14 cellular contexts compared by ENCODE assay signal in the genomic region with DNA sequence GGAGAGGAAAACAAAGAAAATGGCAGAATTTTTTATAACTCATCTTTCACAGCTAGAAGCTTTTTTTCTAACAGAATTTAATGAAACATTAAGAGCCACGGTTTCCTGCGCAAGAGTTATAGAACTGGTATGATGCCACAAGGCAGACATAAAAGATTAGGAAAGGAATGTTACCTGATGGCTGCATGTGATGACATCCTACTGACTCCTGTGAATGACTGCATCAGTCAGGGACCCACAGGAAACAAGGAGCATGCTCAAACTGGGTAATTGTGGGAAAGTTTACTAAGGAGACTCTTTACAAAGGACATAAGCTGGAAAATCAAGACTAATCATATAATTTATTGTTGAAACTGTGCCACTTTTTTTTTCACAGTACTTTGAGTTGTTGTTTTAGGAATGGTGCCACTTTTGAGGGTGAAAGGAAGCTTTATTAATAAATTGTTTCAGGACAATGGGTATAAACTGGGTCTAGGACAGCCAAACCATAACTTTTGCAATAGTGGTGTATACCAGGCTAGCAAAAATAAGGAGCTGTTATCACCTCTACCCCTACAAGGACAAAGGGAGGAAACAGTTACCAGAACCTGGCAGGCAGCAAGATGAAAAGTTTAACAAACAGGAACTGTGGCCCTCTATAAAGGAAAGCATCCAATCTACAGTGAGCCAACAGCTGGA. TPM values are rescaled to one million over a fixed set of nuclear protein-coding genes. Genes with fewer than 3 reads are reported as not detected.
DNase-seq lines count a peak whose midpoint lies in the region; ATAC-seq and TF ChIP-seq lines count a peak whose summit lies in the region.
"Had no signal": no experiment of that assay in that cellular context is flagged by ENCODE, and none has a peak within 500 bp of the region (broad histone marks: within the 10 kb centered on the region; RNA-seq: fewer than 3 reads in every experiment).

No MANE protein-coding gene starts in this region.

- H2BK15ac ChIP-seq in IMR-90 (ENCODE audit: low read depth, low read length), result no peak overlapping the region; the same call in 2 of the 3 replicates

- H3K14ac ChIP-seq in IMR-90 (replicated peaks; ENCODE audit: low read depth, low read length), result no peak overlapping the region

- H3K36me3 ChIP-seq in GM23338 (ENCODE audit: insufficient read depth) (no peaks in the 10 kb centered on the region), IMR-90 (ENCODE audit: control insufficient read depth, insufficient read depth, low read length) (no peaks in the 10 kb centered on the region), osteoblast (ENCODE audit: insufficient read depth, low read length) (no peaks in the 10 kb centered on the region)
- H3K36me3 ChIP-seq: SJCRH30 had no signal

- in situ Hi-C loops in IMR-90 (cut with MboI; ENCODE audit: low sequenced_read_pairs), result no loop called here

- H3K4me3 ChIP-seq in GM23338, result no peak overlapping the region
- H3K4me3 ChIP-seq in IMR-90 (ENCODE audit: insufficient read depth, low read depth, low read length), result no peak overlapping the region
- no peak overlapping the region for H3K4me3 ChIP-seq in osteoblast (ENCODE audit: insufficient read depth, low read length)
- H3K4me3 ChIP-seq: SJCRH30 had no signal

- H3K9me3 Mint-ChIP-seq in GM23338, result no peaks in the 10 kb centered on the region
- H3K9me3 Mint-ChIP-seq in endothelial cell (ENCODE audit: unreplicated experiment), result no peaks in the 10 kb centered on the region

- CTCF ChIA-PET in IMR-90 (lab: Yijun Ruan, JAX), result no interaction called here

- H3K4me3 Mint-ChIP-seq in GM23338 (no peak overlapping the region), endothelial cell (ENCODE audit: unreplicated experiment) (no peak overlapping the region)

- H3K36me3 Mint-ChIP-seq in GM23338 (ENCODE audit: low read depth), result no peaks in the 10 kb centered on the region
- H3K36me3 Mint-ChIP-seq in endothelial cell (ENCODE audit: low read depth, unreplicated experiment), result no peaks in the 10 kb centered on the region

- peak overlapping the region; percentile 56 for H3K4ac ChIP-seq in IMR-90 (ENCODE audit: low read depth, low read length)

- no peak overlapping the region for H3K9ac ChIP-seq in IMR-90 (ENCODE audit: low read depth, low read length)

- no peak overlapping the region for H4K91ac ChIP-seq in IMR-90 (ENCODE audit: insufficient read depth, low read depth, low read length)

- H2BK20ac ChIP-seq in IMR-90 (ENCODE audit: low read depth, low read length), result no peak overlapping the region

- H3K9me1 ChIP-seq in IMR-90 (ENCODE audit: insufficient read depth, low read length), result peaks cover 5% of the 10 kb centered on the region; the same call in 1 of the 2 replicates

- H3K79me1 ChIP-seq in IMR-90 (ENCODE audit: low read depth in 1 of 2, low read length in 2 of 2), result no peaks in the 10 kb centered on the region

- peaks cover 4% of the 10 kb centered on the region; the same call in 2 of the 3 replicates for H3K4me1 Mint-ChIP-seq in GM23338
- peaks cover 34% of the 10 kb centered on the region for H3K4me1 Mint-ChIP-seq in endothelial cell (ENCODE audit: unreplicated experiment)

- H3F3A ChIP-seq in GM23338 (replicated peaks; ENCODE audit: low read depth), result no peaks in the 10 kb centered on the region

- TF ChIP-seq CTCF in GM23338 (conservative IDR thresholded peaks at IDR 0.05; ENCODE audit: low read depth in 2 of 2) (no peak), IMR-90 (conservative IDR thresholded peaks at IDR 0.05; ENCODE audit: low read depth, low read length) (no peak), endothelial cell (IDR thresholded peaks at IDR 0.05; ENCODE audit: unreplicated experiment) (no peak), osteoblast (IDR thresholded peaks at IDR 0.05; ENCODE audit: extremely low read depth, low read depth, low read length) (no peak)

- H3K4me1 ChIP-seq in GM23338 (ENCODE audit: insufficient read depth), result peaks cover 10% of the 10 kb centered on the region; the same call in 1 of the 2 replicates
- H3K4me1 ChIP-seq in IMR-90 (ENCODE audit: control insufficient read depth, insufficient read depth, low read length), result peaks cover 7% of the 10 kb centered on the region
- peaks cover 5% of the 10 kb centered on the region for H3K4me1 ChIP-seq in osteoblast (ENCODE audit: insufficient read depth, low read length)
- H3K4me1 ChIP-seq: SJCRH30 had no signal

- POLR2A ChIA-PET in IMR-90 (lab: Charles Lee; ENCODE audit: unreplicated experiment), result interaction anchor here (0.5 to 0.7 kb wide), 2 partner anchors 149 to 254 kb away, joined by 6 read pairs; no protein-coding TSS in a partner anchor

- no peaks in the 10 kb centered on the region for H3K79me2 ChIP-seq in GM23338 (replicated peaks; ENCODE audit: insufficient read depth)
- no peaks in the 10 kb centered on the region for H3K79me2 ChIP-seq in osteoblast (ENCODE audit: insufficient read depth, low read length)

- 0 out of 4 replicates have a peak overlapping the region, but pooled peaks of 1 of the 2 experiments have one; percentile 16 for H4K8ac ChIP-seq in IMR-90 (ENCODE audit: low read depth in 2 of 2, low read length in 2 of 2)

- BruUV-seq in IMR-90 (replicated peaks; lab: Mats Ljungman, UMichigan), result no TSS peak

- H3K27ac Mint-ChIP-seq in GM23338 (no peak overlapping the region), endothelial cell (ENCODE audit: unreplicated experiment) (peak overlapping the region; percentile 86)

- TF ChIP-seq RAD21 in IMR-90 (IDR thresholded peaks at IDR 0.05; ENCODE audit: low read length), result no peak

- peaks cover 36% of the 10 kb centered on the region for H3K27me3 ChIP-seq in GM23338 (ENCODE audit: insufficient read depth)
- H3K27me3 ChIP-seq in IMR-90 (ENCODE audit: control insufficient read depth, insufficient read depth, low read length), result no peaks in the 10 kb centered on the region
- peaks cover 39% of the 10 kb centered on the region for H3K27me3 ChIP-seq in osteoblast (ENCODE audit: insufficient read depth, low read length)

- H2AK9ac ChIP-seq in IMR-90 (replicated peaks; ENCODE audit: low read depth, low read length, poor library complexity), result no peak overlapping the region

- no peak overlapping the region for H3K56ac ChIP-seq in IMR-90 (ENCODE audit: extremely low read depth, insufficient read depth, low read length)

- no peak overlapping the region for H3K23ac ChIP-seq in IMR-90 (ENCODE audit: low read depth, low read length)

- H2BK5ac ChIP-seq in IMR-90 (ENCODE audit: low read depth, low read length, poor library complexity, severe bottlenecking), result no peak overlapping the region

- H4K20me1 ChIP-seq in GM23338 (replicated peaks; ENCODE audit: insufficient read depth) (no peaks in the 10 kb centered on the region), IMR-90 (ENCODE audit: insufficient read depth, low read length) (no peaks in the 10 kb centered on the region), osteoblast (ENCODE audit: insufficient read depth, low read length) (no peaks in the 10 kb centered on the region)

- H3K4me2 ChIP-seq in GM23338 (no peak overlapping the region), IMR-90 (ENCODE audit: low read depth, low read length) (no peak overlapping the region), osteoblast (ENCODE audit: insufficient read depth, low read length) (no peak overlapping the region)

- no peaks in the 10 kb centered on the region for H3K9me2 ChIP-seq in GM23338 (ENCODE audit: insufficient read depth)

- H3K9me3 ChIP-seq in IMR-90 (ENCODE audit: control insufficient read depth, insufficient read depth, low read length) (no peaks in the 10 kb centered on the region), osteoblast (ENCODE audit: low read depth, low read length) (no peaks in the 10 kb centered on the region)
- H3K9me3 ChIP-seq: SJCRH30 had no signal

- DNase-seq in GM23338 (ENCODE audit: low spot score), result no peak
- no peak for DNase-seq in IMR-90
- no peak for DNase-seq in endothelial cell (ENCODE audit: low spot score)
- peak; percentile 69 for DNase-seq in lung microvascular endothelial cell (ENCODE audit: low read depth in 2 of 2)
- no peak for DNase-seq in NCI-H1436 (lab: John Stamatoyannopoulos, UW)
- no peak for DNase-seq in AG20443 (ENCODE audit: low spot score)
- no peak for DNase-seq in osteoblast (ENCODE audit: insufficient read length, low spot score, missing footprints)
- DNase-seq: C1 segment of cervical spinal cord, NCI-H1092, NCI-H1694 treated with DMSO at 0.1 percent for 48 hours, NCI-H2171 treated with DMSO at 0.1 percent for 48 hours, NCI-H510A treated with DMSO at 0.1 percent for 48 hours, SJCRH30 had no signal

- no peak for ATAC-seq in GM23338
- ATAC-seq in IMR-90 (ENCODE audit: low read depth), result no peak

- H2BK120ac ChIP-seq in IMR-90 (ENCODE audit: low read depth, low read length), result no peak overlapping the region

- intact Hi-C loops in IMR-90 (cut with micrococcal nuclease), result no loop called here

- H3K27me3 Mint-ChIP-seq in GM23338 (ENCODE audit: insufficient read depth, low read depth, poor library complexity), result peaks cover 28% of the 10 kb centered on the region
- peaks cover 6% of the 10 kb centered on the region for H3K27me3 Mint-ChIP-seq in endothelial cell (ENCODE audit: unreplicated experiment)

- no peak overlapping the region for H4K5ac ChIP-seq in IMR-90 (ENCODE audit: low read depth, low read length)

- peak overlapping the region; percentile 37; the same call in 1 of the 2 replicates for H3K18ac ChIP-seq in IMR-90 (ENCODE audit: low read depth, low read length)

- dilution Hi-C loops in IMR-90 (cut with HindIII; ENCODE audit: low sequenced_read_pairs, unreplicated experiment), result no loop called here

- no CpG with 5 or more reads among the region's 2 CpGs for WGBS in IMR-90 (ENCODE audit: extremely low coverage in 2 of 2, insufficient read length in 1 of 2), 2 experiments

- H3K27ac ChIP-seq in GM23338 (ENCODE audit: low read depth) (no peak overlapping the region), IMR-90 (ENCODE audit: insufficient read depth, low read length) (no peak overlapping the region), osteoblast (ENCODE audit: low read depth, low read length) (no peak overlapping the region)
- H3K27ac ChIP-seq: SJCRH30 had no signal

- H2AFZ ChIP-seq in GM23338 (peak overlapping the region; percentile 48; the same call in 1 of the 2 replicates), IMR-90 (replicated peaks; ENCODE audit: low read length, poor library complexity) (no peak overlapping the region), osteoblast (ENCODE audit: low read length) (no peak overlapping the region)

- TF ChIP-seq POLR2A in IMR-90 (IDR thresholded peaks at IDR 0.05; ENCODE audit: low read depth, low read length), result no peak

- H2AK5ac ChIP-seq in IMR-90 (ENCODE audit: low read depth, low read length), result no peak overlapping the region

RNA-seq across cellular contexts. Expression of a gene that starts 5.1 kb away (rescaled TPM):
- 0.35 and 0.66 TPM in 2 replicates for total RNA-seq in GM23338 (2014; rRNA removed; shearing (Covaris generic))
- polyA plus RNA-seq in GM23338 (2016; fragmentation: Nextera tagmentation; extraction: Ambion mirVana) (1.5 and 2.1 TPM in 2 replicates), IMR-90 (2012; rRNA removed) (0.93 and 1.6 TPM in 2 replicates)
- total RNA-seq in IMR-90 (2012; rRNA removed) (0.28 and 0.54 TPM in 2 replicates), endothelial cell (ENCODE audit: unreplicated experiment) (1.5 TPM), lung microvascular endothelial cell (under 0.01 TPM in 1 of 2 replicates, not detected in the other), osteoblast (0.88 and 1.1 TPM in 2 replicates)
- 0.24 and 0.36 TPM in 2 replicates for polyA plus RNA-seq in IMR-90 (2012; cell fraction: cytosol; rRNA removed)
- polyA plus RNA-seq in IMR-90 (2012; cell fraction: nucleus; rRNA removed; ENCODE audit: low replicate concordance), result 0.09 and 1.1 TPM in 2 replicates
- total RNA-seq: HT1080 had no signal

RNA-seq across cellular contexts. Expression of a gene that starts 25.7 kb away (rescaled TPM):
- total RNA-seq in GM23338 (2014; rRNA removed; shearing (Covaris generic)), result 56.8 and 61.1 TPM in 2 replicates
- polyA plus RNA-seq in GM23338 (2016; fragmentation: Nextera tagmentation; extraction: Ambion mirVana) (14.3 and 18.5 TPM in 2 replicates), IMR-90 (2012; rRNA removed) (9.4 and 11.9 TPM in 2 replicates)
- total RNA-seq in IMR-90 (2012; rRNA removed) (87.8 and 111 TPM in 2 replicates), endothelial cell (ENCODE audit: unreplicated experiment) (25.2 TPM), lung microvascular endothelial cell (28.5 and 38.3 TPM in 2 replicates), osteoblast (44.5 and 44.8 TPM in 2 replicates)
- 2.5 and 2.6 TPM in 2 replicates for polyA plus RNA-seq in IMR-90 (2012; cell fraction: cytosol; rRNA removed)
- polyA plus RNA-seq in IMR-90 (2012; cell fraction: nucleus; rRNA removed; ENCODE audit: low replicate concordance), result 3.3 and 21.3 TPM in 2 replicates

Comparison
In these comparisons a context has a peak if more than half of its experiments do, and no peak if none do; other contexts are left out.
1. DNase-seq: peak in lung microvascular endothelial cell (2 of 2); none in GM23338 (single experiment), IMR-90 (single experiment), endothelial cell (single experiment), NCI-H1436 (single experiment), AG20443 (single experiment) and osteoblast (single experiment).